In the genomic region with DNA sequence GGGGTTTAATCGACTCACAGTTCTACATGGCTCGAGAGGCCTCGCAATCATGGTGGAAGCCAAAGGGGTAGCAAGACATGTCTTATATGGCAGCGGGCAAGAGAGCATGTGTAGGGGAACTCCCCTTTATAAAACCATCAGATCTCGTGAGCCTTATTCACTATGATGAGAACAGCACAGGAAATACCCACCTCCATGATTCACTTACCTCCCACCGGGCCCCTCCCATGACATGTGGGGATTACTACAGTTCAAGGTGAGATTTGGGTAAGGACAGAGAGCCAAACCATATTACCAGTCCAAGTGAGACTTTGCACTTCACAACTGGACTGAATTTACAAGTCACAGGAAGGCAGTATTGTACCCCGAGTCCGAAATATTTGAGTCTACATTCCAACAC, we compare ENCODE assay signal across 19 cellular contexts.
"Had no signal": no experiment of that assay in that cellular context is flagged by ENCODE, and none has a peak within 500 bp of the region (broad histone marks: within the 10 kb centered on the region; RNA-seq: fewer than 3 reads in every experiment).

No MANE protein-coding gene starts in this region.

- DNase-seq: dermis blood vessel endothelial cell; effector memory CD8-positive, alpha-beta T cell; hypothalamus; natural killer cell; occipital lobe; pancreas; retina; right lobe of liver; small intestine; stimulated activated CD4-positive, alpha-beta T cell treated with anti-CD3 and anti-CD28 coated beads, Interleukin-15, amount 100 ng/mL, for 24 hours; stimulated activated CD4-positive, alpha-beta T cell treated with anti-CD3 and anti-CD28 coated beads, Interleukin-2, amount 100 ng/mL, for 48 hours; stimulated activated naive B cell treated with anti-CD40 and anti-IgM and Interleukin-4, amounts not matched to agents 10 μg/mL and 1 μg/mL and 100 μg/mL, for 72 hours; upper lobe of right lung; uterus had no signal

- H3K36me3 Mint-ChIP-seq: memory B cell; natural killer cell; stimulated activated naive B cell treated with anti-CD40 and anti-IgM and Interleukin-4, amounts not matched to agents 10 μg/mL and 1 μg/mL and 100 μg/mL, for 72 hours had no signal

- H3K27ac ChIP-seq: right lobe of liver, thoracic aorta, tibial nerve, upper lobe of right lung, uterus had no signal

- H3K4me3 ChIP-seq: lung, pancreas, right lobe of liver, thoracic aorta, tibial nerve, upper lobe of right lung, uterus had no signal

- H3K4me1 Mint-ChIP-seq: natural killer cell had no signal

- ATAC-seq: effector memory CD8-positive, alpha-beta T cell; natural killer cell; pancreas; right lobe of liver; stimulated activated naive B cell treated with anti-CD40 and anti-IgM and Interleukin-4, amounts not matched to agents 10 μg/mL and 1 μg/mL and 100 μg/mL, for 72 hours; upper lobe of right lung had no signal

- H3K27ac Mint-ChIP-seq: effector memory CD8-positive, alpha-beta T cell; memory B cell; natural killer cell; stimulated activated naive B cell treated with anti-CD40 and anti-IgM and Interleukin-4, amounts not matched to agents 10 μg/mL and 1 μg/mL and 100 μg/mL, for 72 hours; stimulated activated naive CD8-positive, alpha-beta T cell treated with anti-CD3 and anti-CD28 coated beads, Interleukin-15, Interleukin-2, amounts not matched to agents 100 ng/mL and 50 ng/mL, for 24 hours had no signal

- H3K9me3 Mint-ChIP-seq: effector memory CD8-positive, alpha-beta T cell; memory B cell; natural killer cell; stimulated activated naive B cell treated with anti-CD40 and anti-IgM and Interleukin-4, amounts not matched to agents 10 μg/mL and 1 μg/mL and 100 μg/mL, for 72 hours; stimulated activated naive CD8-positive, alpha-beta T cell treated with anti-CD3 and anti-CD28 coated beads, Interleukin-15, Interleukin-2, amounts not matched to agents 100 ng/mL and 50 ng/mL, for 24 hours had no signal

- H3K4me3 Mint-ChIP-seq: effector memory CD8-positive, alpha-beta T cell; memory B cell; natural killer cell; stimulated activated naive B cell treated with anti-CD40 and anti-IgM and Interleukin-4, amounts not matched to agents 10 μg/mL and 1 μg/mL and 100 μg/mL, for 72 hours; stimulated activated naive CD8-positive, alpha-beta T cell treated with anti-CD3 and anti-CD28 coated beads, Interleukin-15, Interleukin-2, amounts not matched to agents 100 ng/mL and 50 ng/mL, for 24 hours had no signal
